8 cellular contexts compared by ENCODE assay signal in genomic region chr6:5302220-5302946, GRCh38. TPM values are rescaled to one million over a fixed set of nuclear protein-coding genes. Genes with fewer than 3 reads are reported as not detected.
DNase-seq lines count a peak whose midpoint lies in the region; ATAC-seq and TF ChIP-seq lines count a peak whose summit lies in the region.

No MANE protein-coding gene starts in this region.

- H4K91ac ChIP-seq in IMR-90 (ENCODE audit: insufficient read depth, low read depth, low read length): no peak overlapping the region

- ATAC-seq in GM18511 (IDR thresholded peaks at IDR 0.05; ENCODE audit: unreplicated experiment) (peak; percentile 92), GM21526 (IDR thresholded peaks at IDR 0.05; ENCODE audit: low FRiP score, unreplicated experiment) (peak; percentile 81), IMR-90 (ENCODE audit: low read depth) (peak; percentile 48), esophagus mucosa (peak; percentile 18)

- TF ChIP-seq CTCF in IMR-90 (conservative IDR thresholded peaks at IDR 0.05; ENCODE audit: low read depth, low read length) (no peak), uterus (IDR thresholded peaks at IDR 0.05) (no peak)

- intact Hi-C loops in IMR-90 (cut with micrococcal nuclease): no loop called here
- intact Hi-C loops in uterus (cut with DNase I; ENCODE audit: low total_unique reads): no loop called here

- no TSS peak for BruUV-seq in IMR-90 (replicated peaks; lab: Mats Ljungman, UMichigan)

- dilution Hi-C loops in IMR-90 (cut with HindIII; ENCODE audit: low sequenced_read_pairs, unreplicated experiment): no loop called here

- no peaks in the 10 kb centered on the region for H3K9me3 ChIP-seq in IMR-90 (ENCODE audit: control insufficient read depth, insufficient read depth, low read length)
- H3K9me3 ChIP-seq in uterus: no peaks in the 10 kb centered on the region

- H2BK5ac ChIP-seq in IMR-90 (ENCODE audit: low read depth, low read length, poor library complexity, severe bottlenecking): no peak overlapping the region

- H2AK9ac ChIP-seq in IMR-90 (replicated peaks; ENCODE audit: low read depth, low read length, poor library complexity): no peak overlapping the region

- H3K27me3 ChIP-seq in IMR-90 (ENCODE audit: control insufficient read depth, insufficient read depth, low read length): no peaks in the 10 kb centered on the region
- H3K27me3 ChIP-seq in uterus: no peaks in the 10 kb centered on the region

- no peak for TF ChIP-seq RAD21 in IMR-90 (IDR thresholded peaks at IDR 0.05; ENCODE audit: low read length)

- CTCF ChIA-PET in IMR-90 (lab: Yijun Ruan, JAX): interaction anchor here (0.6 to 0.7 kb wide), 2 partner anchors 51 to 94 kb away, joined by 3 read pairs; no protein-coding TSS in a partner anchor

- in situ Hi-C loops in IMR-90 (cut with MboI; ENCODE audit: low sequenced_read_pairs): no loop called here

- no peak overlapping the region for H2BK120ac ChIP-seq in IMR-90 (ENCODE audit: low read depth, low read length)

- peaks cover 13% of the 10 kb centered on the region; the same call in 1 of the 2 replicates for H3K9me1 ChIP-seq in IMR-90 (ENCODE audit: insufficient read depth, low read length)

- 29% methylated on average over 5 of the region's 10 CpGs; no CpG with 5 or more reads in 1 of the 2 experiments for WGBS in IMR-90 (ENCODE audit: extremely low coverage in 2 of 2, insufficient read length in 1 of 2), 2 experiments

- H2AK5ac ChIP-seq in IMR-90 (ENCODE audit: low read depth, low read length): no peak overlapping the region

- no peak overlapping the region for H3K18ac ChIP-seq in IMR-90 (ENCODE audit: low read depth, low read length)

- no peak overlapping the region for H3K56ac ChIP-seq in IMR-90 (ENCODE audit: extremely low read depth, insufficient read depth, low read length)

- no peak overlapping the region for H4K5ac ChIP-seq in IMR-90 (ENCODE audit: low read depth, low read length)

- no peak overlapping the region for H3K14ac ChIP-seq in IMR-90 (replicated peaks; ENCODE audit: low read depth, low read length)

- H2BK15ac ChIP-seq in IMR-90 (ENCODE audit: low read depth, low read length): no peak overlapping the region

- H3K4me1 ChIP-seq in IMR-90 (ENCODE audit: control insufficient read depth, insufficient read depth, low read length): peaks cover 2% of the 10 kb centered on the region; the same call in 1 of the 2 replicates
- no peaks in the 10 kb centered on the region for H3K4me1 ChIP-seq in uterus

- no peak overlapping the region for H2BK20ac ChIP-seq in IMR-90 (ENCODE audit: low read depth, low read length)

- DNase-seq in IMR-90 (peak; percentile 8), uterus (no peak), COLO668 (lab: John Stamatoyannopoulos, UW; ENCODE audit: unreplicated experiment) (no peak), AG08396 (ENCODE audit: low spot score) (no peak), AML-193 (lab: John Stamatoyannopoulos, UW) (no peak)

- peaks cover 14 to 46% of the 10 kb centered on the region in 2 experiments for H3K79me1 ChIP-seq in IMR-90 (ENCODE audit: low read depth in 1 of 2, low read length in 2 of 2)

- H3K27ac ChIP-seq in IMR-90 (ENCODE audit: insufficient read depth, low read length): no peak overlapping the region
- H3K27ac ChIP-seq in uterus: no peak overlapping the region

- H3K4ac ChIP-seq in IMR-90 (ENCODE audit: low read depth, low read length): no peak overlapping the region

- H3K4me3 ChIP-seq in IMR-90 (ENCODE audit: insufficient read depth, low read depth, low read length) (no peak overlapping the region), uterus (no peak overlapping the region)

- H4K8ac ChIP-seq in IMR-90 (ENCODE audit: low read depth in 2 of 2, low read length in 2 of 2): no peak overlapping the region

- no peak overlapping the region for H3K23ac ChIP-seq in IMR-90 (ENCODE audit: low read depth, low read length)

- POLR2A ChIA-PET in IMR-90 (lab: Charles Lee; ENCODE audit: unreplicated experiment): no interaction called here

- no peak overlapping the region for H3K9ac ChIP-seq in IMR-90 (ENCODE audit: low read depth, low read length)

- H2AFZ ChIP-seq in IMR-90 (replicated peaks; ENCODE audit: low read length, poor library complexity): no peak overlapping the region

- H3K4me2 ChIP-seq in IMR-90 (ENCODE audit: low read depth, low read length): peak overlapping the region; percentile 19; the same call in 1 of the 2 replicates

- TF ChIP-seq POLR2A in IMR-90 (IDR thresholded peaks at IDR 0.05; ENCODE audit: low read depth, low read length) (no peak), uterus (IDR thresholded peaks at IDR 0.05) (no peak)

- H4K20me1 ChIP-seq in IMR-90 (ENCODE audit: insufficient read depth, low read length): peaks cover 10% of the 10 kb centered on the region; the same call in 1 of the 2 replicates

- H3K36me3 ChIP-seq in IMR-90 (ENCODE audit: control insufficient read depth, insufficient read depth, low read length) (no peaks in the 10 kb centered on the region), uterus (no peaks in the 10 kb centered on the region)

TF ChIP-seq in IMR-90, 13 proteins besides CTCF, POLR2A, EP300 and RAD21:
- TF ChIP-seq MXI1 (IDR thresholded peaks at IDR 0.05; ENCODE audit: borderline replicate concordance, low read depth, low read length) (no peak), SMC3 (IDR thresholded peaks at IDR 0.05; ENCODE audit: low read depth, low read length) (no peak), MAZ (IDR thresholded peaks at IDR 0.05; ENCODE audit: borderline replicate concordance, low read depth, low read length) (no peak), MAFK (IDR thresholded peaks at IDR 0.05; ENCODE audit: low read depth, low read length) (no peak), FOS (IDR thresholded peaks at IDR 0.05; ENCODE audit: low read depth, low read length) (no peak), CHD1 (IDR thresholded peaks at IDR 0.05; ENCODE audit: low read depth, low read length) (no peak), RFX5 (IDR thresholded peaks at IDR 0.05; ENCODE audit: low read depth, low read length) (no peak), CEBPB (IDR thresholded peaks at IDR 0.05; ENCODE audit: low read depth, low read length) (no peak)
- TF ChIP-seq, protein P1, sequence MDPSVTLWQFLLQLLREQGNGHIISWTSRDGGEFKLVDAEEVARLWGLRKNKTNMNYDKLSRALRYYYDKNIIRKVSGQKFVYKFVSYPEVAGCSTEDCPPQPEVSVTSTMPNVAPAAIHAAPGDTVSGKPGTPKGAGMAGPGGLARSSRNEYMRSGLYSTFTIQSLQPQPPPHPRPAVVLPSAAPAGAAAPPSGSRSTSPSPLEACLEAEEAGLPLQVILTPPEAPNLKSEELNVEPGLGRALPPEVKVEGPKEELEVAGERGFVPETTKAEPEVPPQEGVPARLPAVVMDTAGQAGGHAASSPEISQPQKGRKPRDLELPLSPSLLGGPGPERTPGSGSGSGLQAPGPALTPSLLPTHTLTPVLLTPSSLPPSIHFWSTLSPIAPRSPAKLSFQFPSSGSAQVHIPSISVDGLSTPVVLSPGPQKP (IDR thresholded peaks at IDR 0.05; ENCODE audit: borderline replicate concordance, low read depth, low read length): no peak
- TF ChIP-seq, protein P2, sequence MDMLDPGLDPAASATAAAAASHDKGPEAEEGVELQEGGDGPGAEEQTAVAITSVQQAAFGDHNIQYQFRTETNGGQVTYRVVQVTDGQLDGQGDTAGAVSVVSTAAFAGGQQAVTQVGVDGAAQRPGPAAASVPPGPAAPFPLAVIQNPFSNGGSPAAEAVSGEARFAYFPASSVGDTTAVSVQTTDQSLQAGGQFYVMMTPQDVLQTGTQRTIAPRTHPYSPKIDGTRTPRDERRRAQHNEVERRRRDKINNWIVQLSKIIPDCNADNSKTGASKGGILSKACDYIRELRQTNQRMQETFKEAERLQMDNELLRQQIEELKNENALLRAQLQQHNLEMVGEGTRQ (IDR thresholded peaks at IDR 0.05; ENCODE audit: low read depth, low read length): no peak

RNA-seq across cellular contexts. Expression of gene FARS2, which starts 41.1 kb away (rescaled TPM):
- total RNA-seq in IMR-90 (2012; rRNA removed) (26.1 and 28.9 TPM in 2 replicates), esophagus mucosa (15.4 TPM), uterus (10 to 100 TPM; 14.4 to 32.5 (median 25.6) TPM)
- 10.7 and 12.1 TPM in 2 replicates for polyA plus RNA-seq in IMR-90 (2012; rRNA removed)
- 8.2 and 11.1 TPM in 2 replicates for polyA plus RNA-seq in IMR-90 (2012; cell fraction: cytosol; rRNA removed)
- 6.5 and 6.6 TPM in 2 replicates for polyA plus RNA-seq in IMR-90 (2012; cell fraction: nucleus; rRNA removed; ENCODE audit: low replicate concordance)

RNA-seq across cellular contexts. Expression of gene LYRM4, which starts 41.6 kb away (rescaled TPM):
- total RNA-seq in IMR-90 (2012; rRNA removed): 11.5 and 16.1 TPM in 2 replicates
- 25.9 and 26.6 TPM in 2 replicates for polyA plus RNA-seq in IMR-90 (2012; rRNA removed)
- 14.7 and 33.0 TPM in 2 replicates for polyA plus RNA-seq in IMR-90 (2012; cell fraction: cytosol; rRNA removed)
- 4.4 and 11.8 TPM in 2 replicates for polyA plus RNA-seq in IMR-90 (2012; cell fraction: nucleus; rRNA removed; ENCODE audit: low replicate concordance)
- total RNA-seq in esophagus mucosa: 20.3 TPM
- 10 to 100 TPM in 2 of 4 donors, 1 to 10 TPM in 2; 3.1 to 33.0 (median 15.7) TPM for total RNA-seq in uterus

Comparison
In these comparisons a context has a peak if more than half of its experiments do, and no peak if none do; other contexts are left out.
1. ATAC-seq: peak in every context shown above with its lines; median percentile 92 in GM18511; 81 in GM21526; 48 in IMR-90; 18 in esophagus mucosa.